ENCODE assay signal across 1 cellular context in the genomic region with DNA sequence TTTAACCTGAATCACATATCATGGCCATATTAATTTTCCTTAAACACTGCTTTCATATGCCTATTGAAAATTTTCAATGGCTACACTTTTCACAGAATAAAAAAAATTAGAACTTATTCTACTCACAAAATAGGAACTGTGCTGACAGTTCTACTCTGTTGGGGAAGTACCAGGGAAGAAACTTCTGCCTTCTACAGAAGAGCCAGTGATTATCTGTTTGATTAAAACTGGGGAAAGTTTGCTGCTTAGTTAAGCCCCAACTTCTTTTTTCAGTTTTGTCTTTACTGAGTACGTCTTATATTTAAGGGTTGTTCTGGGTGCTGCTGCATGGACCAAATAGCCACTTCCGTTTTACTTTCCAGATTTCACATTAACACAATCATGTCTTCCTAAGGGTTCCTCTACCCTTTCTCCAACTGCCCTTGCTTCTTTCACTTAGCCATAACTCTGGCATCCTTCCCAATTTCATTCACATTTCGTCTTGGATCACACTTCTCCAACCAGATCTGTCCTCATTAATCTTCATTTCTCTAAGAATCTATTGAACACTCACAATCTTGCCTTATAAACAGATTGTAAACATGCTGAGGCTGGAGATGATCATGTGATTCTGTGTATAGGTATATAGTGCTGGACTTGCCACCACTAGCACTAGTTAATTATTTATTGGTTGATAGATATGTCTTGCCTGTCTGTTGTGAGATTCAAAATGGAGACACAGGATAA.
TF ChIP-seq lines count a peak whose summit lies in the region.

No MANE protein-coding gene starts in this region.

TF ChIP-seq in GM23338, 12 proteins besides CTCF, POLR2A, EP300 and RAD21:
- TF ChIP-seq EZH2phosphoT487 (IDR thresholded peaks at IDR 0.05; ENCODE audit: unreplicated experiment) (no peak), STAT1 (IDR thresholded peaks at IDR 0.05; ENCODE audit: unreplicated experiment) (no peak), CREB1 (CRISPR knock-in tag; IDR thresholded peaks at IDR 0.05; ENCODE audit: low read depth) (no peak)
